Comparison of ENCODE assay signal across 8 cellular contexts in the genomic region with DNA sequence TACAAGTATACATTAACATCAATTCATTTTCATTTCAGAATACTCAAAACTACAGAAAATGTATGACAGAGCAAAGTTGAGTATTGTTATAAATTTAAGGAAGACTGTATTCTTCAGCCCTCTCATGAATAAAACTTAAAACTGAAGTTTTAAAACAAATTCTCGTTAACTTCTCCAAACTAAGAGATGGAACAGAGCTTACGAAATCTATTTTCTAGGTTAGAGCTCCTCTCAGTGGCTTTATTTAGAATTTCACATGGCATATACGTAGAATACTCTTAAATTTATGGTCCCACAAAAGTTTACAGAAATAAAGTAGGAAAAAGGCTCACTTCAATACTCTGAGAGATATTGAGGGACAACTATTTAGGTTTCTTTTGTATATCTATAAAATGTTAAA.
A peak's percentile ranks its signal among the peaks of the same experiment; 100 is the strongest.
DNase-seq lines count a peak whose midpoint lies in the region; ATAC-seq, FAIRE-seq and TF ChIP-seq lines count a peak whose summit lies in the region.

No MANE protein-coding gene starts in this region.

- no peaks in the 10 kb centered on the region for H3K9me3 ChIP-seq in A549

- TF ChIP-seq EP300 in A549 (IDR thresholded peaks at IDR 0.05), result no peak

- no peak overlapping the region for H3K4me2 ChIP-seq in A549

- ATAC-seq in A549 (peak in 1 of 2 experiments; percentile 72; a peak in 4 of 6 replicates), GM18861 (IDR thresholded peaks at IDR 0.05; ENCODE audit: unreplicated experiment) (peak; percentile 65), HG02970 (IDR thresholded peaks at IDR 0.05; ENCODE audit: low FRiP score, unreplicated experiment) (no peak)

- peak; percentile 62 to 76 for TF ChIP-seq RAD21 in A549 (conservative IDR thresholded peaks at IDR 0.05 in 1 of 2, IDR thresholded peaks at IDR 0.05 in 1 of 2)

- peak; percentile 57 for TF ChIP-seq CTCF in A549 (IDR thresholded peaks at IDR 0.05)

- no peak for TF ChIP-seq POLR2A in A549 (IDR thresholded peaks at IDR 0.05; ENCODE audit: low read length)

- H3K27ac ChIP-seq in A549, result no peak overlapping the region

- under 1% methylated on average over 3 of the region's 3 CpGs for WGBS in A549 (ENCODE audit: missing lambda C conversion rate)

- no peaks in the 10 kb centered on the region for H3K4me1 ChIP-seq in A549

- no peak overlapping the region for H3K4me3 ChIP-seq in A549
- H3K4me3 ChIP-seq in Jurkat, Clone E6-1 (ENCODE audit: low read length), result no peak overlapping the region

- peak; percentile 3 to 33 for DNase-seq in A549 (ENCODE audit: low read depth in 1 of 2, low spot score in 1 of 2)
- DNase-seq in Jurkat, Clone E6-1 (ENCODE audit: low read depth, low spot score), result peak; percentile 28
- DNase-seq in SIG-M5 treated with dmso at 0.1 percent for 504 hours (lab: John Stamatoyannopoulos, UW; ENCODE audit: unreplicated experiment), result peak; percentile 73
- peak; percentile 3 for DNase-seq in glomerular endothelial cell (ENCODE audit: extremely low read depth, low read depth, low spot score)
- DNase-seq in activated CD4-positive, alpha-beta T cell treated with anti-CD3 and anti-CD28 coated beads for 1 hour, result no peak
- DNase-seq in activated CD4-positive, alpha-beta T cell treated with anti-CD3 and anti-CD28 coated beads, Interleukin-2, amount 50 U/mL, for 48 hours, result no peak

- CTCF ChIA-PET in A549 (lab: Yijun Ruan, JAX), result interaction anchor here (1.3 to 1.6 kb wide), 2 partner anchors 684 to 687 kb away, joined by 3 to 7 read pairs; no protein-coding TSS in a partner anchor

- FAIRE-seq in A549 (lab: Jason Lieb, UNC), result no peak

- POLR2A ChIA-PET in A549 (lab: Yijun Ruan, JAX), result interaction anchor here (0.6 kb wide), 1 partner anchor 691 kb away, joined by 3 read pairs; no protein-coding TSS in a partner anchor

TF ChIP-seq in A549, 52 proteins besides CTCF, POLR2A, EP300 and RAD21:
- TF ChIP-seq HDAC2 (IDR thresholded peaks at IDR 0.05), result no peak
- peak; percentile 46 for TF ChIP-seq SMC3 (IDR thresholded peaks at IDR 0.05)
- no peak for TF ChIP-seq FOSL2 (IDR thresholded peaks at IDR 0.05)
- no peak for TF ChIP-seq FOSL2 (CRISPR knock-in tag; IDR thresholded peaks at IDR 0.05)
- TF ChIP-seq ZSCAN20 (CRISPR knock-in tag; IDR thresholded peaks at IDR 0.05), result no peak

Comparison
In these comparisons a context has a peak if more than half of its experiments do, and no peak if none do; other contexts are left out.
1. DNase-seq: peak in A549 (2 of 2), Jurkat, Clone E6-1 (single experiment), SIG-M5 treated with dmso at 0.1 percent for 504 hours (single experiment) and glomerular endothelial cell (single experiment); none in activated CD4-positive, alpha-beta T cell treated with anti-CD3 and anti-CD28 coated beads for 1 hour (single experiment) and activated CD4-positive, alpha-beta T cell treated with anti-CD3 and anti-CD28 coated beads, Interleukin-2, amount 50 U/mL, for 48 hours (0 of 2).